Comparison of ENCODE assay signal across 13 cellular contexts in genomic region chr17:74276561-74277009, GRCh38. TPM values are rescaled to one million over a fixed set of nuclear protein-coding genes. Genes with fewer than 3 reads are reported as not detected.
DNase-seq lines count a peak whose midpoint lies in the region; ATAC-seq and TF ChIP-seq lines count a peak whose summit lies in the region.
"Had no signal": no experiment of that assay in that cellular context is flagged by ENCODE, and none has a peak within 500 bp of the region (broad histone marks: within the 10 kb centered on the region; RNA-seq: fewer than 3 reads in every experiment).

No MANE protein-coding gene starts in this region.

- H3K9ac ChIP-seq in neuronal stem cell (ENCODE audit: low read depth, low read length, poor library complexity), result no peak overlapping the region
- no peak overlapping the region for H3K9ac ChIP-seq in mesendoderm (ENCODE audit: low read length)

- ATAC-seq in GM19023 (IDR thresholded peaks at IDR 0.05; ENCODE audit: unreplicated experiment), result no peak
- ATAC-seq: activated CD8-positive, alpha-beta memory T cell treated with anti-CD3 and anti-CD28 coated beads, Interleukin-2, amount 10 ng/mL, durations not matched to agents 7 days and 5 days had no signal

- no peak for TF ChIP-seq CTCF in NB4 (IDR thresholded peaks at IDR 0.05; ENCODE audit: low read depth, low read length)

- no peak overlapping the region for H2BK12ac ChIP-seq in neuronal stem cell (ENCODE audit: low read length)

- H3K4me3 ChIP-seq in NB4 (ENCODE audit: low read depth, low read length) (no peak overlapping the region), neuronal stem cell (ENCODE audit: low read length in 2 of 2) (no peak overlapping the region), mesendoderm (ENCODE audit: low read length) (no peak overlapping the region)

- H2AK5ac ChIP-seq in neuronal stem cell (ENCODE audit: low read depth, low read length) (no peak overlapping the region), mesendoderm (ENCODE audit: low read length) (no peak overlapping the region)

- H4K91ac ChIP-seq in neuronal stem cell (ENCODE audit: low read depth, low read length, poor library complexity), result no peak overlapping the region

- no peak overlapping the region for H3K14ac ChIP-seq in neuronal stem cell (ENCODE audit: low read length)

- H2BK5ac ChIP-seq in neuronal stem cell (ENCODE audit: low read length), result no peak overlapping the region
- H2BK5ac ChIP-seq in mesendoderm (ENCODE audit: low read length), result no peak overlapping the region

- peaks cover 34 to 59% of the 10 kb centered on the region in 2 donors for H3K4me1 ChIP-seq in neuronal stem cell (ENCODE audit: control insufficient read depth in 2 of 2, insufficient read depth in 1 of 2, low read depth in 1 of 2, low read length in 2 of 2)
- no peaks in the 10 kb centered on the region for H3K4me1 ChIP-seq in mesendoderm (ENCODE audit: control insufficient read depth, low read depth, low read length)

- H2BK120ac ChIP-seq in neuronal stem cell (ENCODE audit: low read depth, low read length), result no peak overlapping the region
- H2BK120ac ChIP-seq in mesendoderm (ENCODE audit: low read depth, low read length), result no peak overlapping the region

- H3K9me3 ChIP-seq in neuronal stem cell (replicated peaks in 1 of 2; ENCODE audit: control insufficient read depth in 2 of 2, insufficient read depth in 1 of 2, low read depth in 1 of 2, low read length in 2 of 2), result no peaks in the 10 kb centered on the region

- H2BK15ac ChIP-seq in neuronal stem cell (ENCODE audit: low read length), result no peak overlapping the region
- no peak overlapping the region for H2BK15ac ChIP-seq in mesendoderm (replicated peaks; ENCODE audit: low read depth)

- H3K36me3 ChIP-seq in neuronal stem cell (replicated peaks in 1 of 2; ENCODE audit: control insufficient read depth in 2 of 2, insufficient read depth in 2 of 2, low read length in 2 of 2), result no peaks in the 10 kb centered on the region
- no peaks in the 10 kb centered on the region for H3K36me3 ChIP-seq in mesendoderm (ENCODE audit: control insufficient read depth, insufficient read depth, low read length)

- H3K18ac ChIP-seq in neuronal stem cell (ENCODE audit: low read length) (no peak overlapping the region), mesendoderm (ENCODE audit: low read length) (no peak overlapping the region)

- H3K79me1 ChIP-seq in neuronal stem cell (ENCODE audit: low read depth, low read length) (no peaks in the 10 kb centered on the region), mesendoderm (ENCODE audit: low read length) (no peaks in the 10 kb centered on the region)

- H3K27me3 ChIP-seq in neuronal stem cell (ENCODE audit: control insufficient read depth in 3 of 3, insufficient read depth in 3 of 3, low read depth in 1 of 3, low read length in 3 of 3) (peaks cover 0 to 13% (median 0%) of the 10 kb centered on the region in 3 experiments), mesendoderm (ENCODE audit: insufficient read depth, low read length, poor library complexity) (no peaks in the 10 kb centered on the region)

- H4K8ac ChIP-seq in neuronal stem cell (ENCODE audit: low read depth, low read length) (no peak overlapping the region), mesendoderm (ENCODE audit: low read depth, low read length) (no peak overlapping the region)

- no peak overlapping the region for H4K5ac ChIP-seq in mesendoderm (ENCODE audit: low read length)

- H3K4me2 ChIP-seq in neuronal stem cell (ENCODE audit: insufficient read depth, low read length, poor library complexity, severe bottlenecking), result peak overlapping the region; percentile 26
- no peak overlapping the region for H3K4me2 ChIP-seq in mesendoderm (ENCODE audit: low read length)

- H3K56ac ChIP-seq in mesendoderm (ENCODE audit: low read length), result no peak overlapping the region

- H3K4ac ChIP-seq in neuronal stem cell (ENCODE audit: low read length), result no peak overlapping the region
- H3K4ac ChIP-seq in mesendoderm (ENCODE audit: low read depth, low read length), result no peak overlapping the region

- H3K27ac ChIP-seq in neuronal stem cell (replicated peaks; ENCODE audit: low read length) (peak overlapping the region; percentile 56), mesendoderm (ENCODE audit: low read depth, low read length) (no peak overlapping the region)

- H3K23ac ChIP-seq in neuronal stem cell (ENCODE audit: low read depth, low read length, poor library complexity), result peak overlapping the region; percentile 26
- no peak overlapping the region for H3K23ac ChIP-seq in mesendoderm (ENCODE audit: low read length)

- no peak for TF ChIP-seq POLR2A in NB4 (IDR thresholded peaks at IDR 0.05; ENCODE audit: extremely low read depth, insufficient read length)

- peak overlapping the region; percentile 3 for H2AFZ ChIP-seq in neuronal stem cell (ENCODE audit: low read length)

- DNase-seq in Ammon's horn (ENCODE audit: low spot score) (peak; percentile 83), NB4 (ENCODE audit: low read depth) (peak; percentile 85), fibroblast of gingiva (ENCODE audit: low read depth) (peak; percentile 57), neuronal stem cell (ENCODE audit: low spot score) (no peak), NCI-H146 (lab: John Stamatoyannopoulos, UW) (no peak), mesendoderm (no peak)
- DNase-seq in stimulated activated CD4-positive, alpha-beta T cell treated with anti-CD3 and anti-CD28 coated beads, Interleukin-1b, Interleukin-23, amount 100 ng/mL, for 48 hours, result no peak
- DNase-seq: activated CD8-positive, alpha-beta memory T cell treated with anti-CD3 and anti-CD28 coated beads, Interleukin-2, amount 10 ng/mL, durations not matched to agents 7 days and 5 days; NCI-H69; small intestine; stimulated activated CD8-positive, alpha-beta memory T cell treated with anti-CD3 and anti-CD28 coated beads, Interleukin-4, amount 100 ng/mL, for 48 hours had no signal

- no CpG with 5 or more reads among the region's 5 CpGs for WGBS in neuronal stem cell (ENCODE audit: extremely low coverage in 2 of 2, insufficient read length in 2 of 2, insufficient replicate concordance in 1 of 2), 2 donors
- no CpG with 5 or more reads among the region's 5 CpGs for WGBS in mesendoderm (ENCODE audit: extremely low coverage, insufficient coverage, low lambda C conversion rate)

- no peaks in the 10 kb centered on the region for H3K79me2 ChIP-seq in mesendoderm (ENCODE audit: control insufficient read depth, insufficient read depth, low read length)

RNA-seq across cellular contexts. Expression of gene DNAI2, which starts 2.6 kb away (rescaled TPM):
- polyA plus RNA-seq in neuronal stem cell (2013, experiment 1 of 2), result 0.04 TPM
- not detected for polyA plus RNA-seq in neuronal stem cell (2013, experiment 2 of 2)
- polyA plus RNA-seq in mesendoderm (2013, experiment 1 of 2), result not detected
- not detected for polyA plus RNA-seq in mesendoderm (2013, experiment 2 of 2)
- polyA plus RNA-seq: BJ had no signal

RNA-seq across cellular contexts. Expression of gene KIF19, which starts 49.4 kb away (rescaled TPM):
- 0.68 TPM for polyA plus RNA-seq in neuronal stem cell (2013, experiment 1 of 2)
- 0.57 TPM for polyA plus RNA-seq in neuronal stem cell (2013, experiment 2 of 2)
- polyA plus RNA-seq in mesendoderm (2013, experiment 1 of 2), result 0.01 TPM
- 0.03 TPM for polyA plus RNA-seq in mesendoderm (2013, experiment 2 of 2)
- polyA plus RNA-seq: BJ had no signal

Comparison
In these comparisons a context has a peak if more than half of its experiments do, and no peak if none do; other contexts are left out.
1. DNase-seq: peak in Ammon's horn (single experiment), NB4 (single experiment) and fibroblast of gingiva (single experiment); none in neuronal stem cell (single experiment), stimulated activated CD4-positive, alpha-beta T cell treated with anti-CD3 and anti-CD28 coated beads, Interleukin-1b, Interleukin-23, amount 100 ng/mL, for 48 hours (single experiment), NCI-H146 (single experiment) and mesendoderm (single experiment).